ENCODE assay signal across 22 cellular contexts in the genomic region with DNA sequence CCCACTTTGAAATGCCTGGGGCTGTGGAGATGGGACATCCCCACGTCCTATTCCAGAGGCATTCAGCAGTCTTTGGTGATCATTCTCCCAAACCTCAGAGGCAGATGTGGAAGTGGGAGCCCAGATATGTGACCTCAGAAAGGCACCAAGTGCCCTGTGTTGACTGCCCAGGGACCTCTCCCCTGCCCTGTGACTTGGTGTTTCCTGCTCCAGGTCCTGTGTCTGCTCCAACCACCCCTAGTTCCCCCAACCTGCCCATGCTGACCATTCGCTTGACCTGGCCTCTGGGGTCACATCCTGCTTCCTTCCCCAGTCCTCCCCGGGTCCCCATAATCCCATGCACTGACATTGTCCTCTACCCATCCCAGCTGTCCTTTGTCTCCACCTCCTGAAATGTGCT. TPM values are rescaled to one million over a fixed set of nuclear protein-coding genes. Genes with fewer than 3 reads are reported as not detected.
DNase-seq lines count a peak whose midpoint lies in the region; ATAC-seq, FAIRE-seq and TF ChIP-seq lines count a peak whose summit lies in the region.
"Had no signal": no experiment of that assay in that cellular context is flagged by ENCODE, and none has a peak within 500 bp of the region (broad histone marks: within the 10 kb centered on the region; RNA-seq: fewer than 3 reads in every experiment).

No MANE protein-coding gene starts in this region.

- H2BK5ac ChIP-seq in H1 (ENCODE audit: low read depth, low read length): no peak overlapping the region
- H2BK5ac ChIP-seq in trophoblast cell (ENCODE audit: low read depth, low read length, poor library complexity): peak overlapping the region; percentile 70

- H3K4me1 Mint-ChIP-seq in Caco-2 (ENCODE audit: low read depth, unreplicated experiment) (peaks cover 25% of the 10 kb centered on the region), MCF 10A (ENCODE audit: insufficient read depth, unreplicated experiment) (peaks cover 5% of the 10 kb centered on the region)

- DNase-seq in Caco-2 (no peak), H7 (peak; percentile 14), H1 (ENCODE audit: low read depth in 1 of 2, low spot score in 2 of 2) (no peak), trophoblast cell (no peak), MCF 10A (ENCODE audit: unreplicated experiment) (no peak)
- DNase-seq: ACHN; C1 segment of cervical spinal cord; CD8-positive, alpha-beta memory T cell; GM23248; KG1; MV-4-11; NCI-H1417; NCI-H187 treated with DMSO at 0.1 percent for 48 hours; NCI-H345; NCI-H526; PC-9 had no signal

- intact Hi-C loops in Caco-2 (cut with micrococcal nuclease; ENCODE audit: unreplicated experiment): no loop called here
- intact Hi-C loops in MCF 10A (cut with micrococcal nuclease): loop anchor here (2.0 to 5.0 kb wide), 2 partner anchors 272 to 431 kb away; no protein-coding TSS in a partner anchor

- peaks cover 10% of the 10 kb centered on the region for H3K36me3 Mint-ChIP-seq in Caco-2 (ENCODE audit: insufficient read depth, unreplicated experiment)
- no peaks in the 10 kb centered on the region for H3K36me3 Mint-ChIP-seq in MCF 10A (ENCODE audit: insufficient read depth, unreplicated experiment)
- H3K36me3 Mint-ChIP-seq: CD8-positive, alpha-beta memory T cell had no signal

- H3K27ac ChIP-seq in H1 (ENCODE audit: low read depth, low read length): no peak overlapping the region
- no peak overlapping the region for H3K27ac ChIP-seq in trophoblast cell (ENCODE audit: low read depth, low read length)
- H3K27ac ChIP-seq: GM23248, PC-9, RWPE1, SJCRH30 had no signal

- peak overlapping the region; percentile 51 for H2BK20ac ChIP-seq in H1 (ENCODE audit: low read length)

- TF ChIP-seq RAD21 in H1 (IDR thresholded peaks at IDR 0.05 in 1 of 2, conservative IDR thresholded peaks at IDR 0.05 in 1 of 2; ENCODE audit: low read depth in 2 of 2, low read length in 2 of 2): no peak

- TF ChIP-seq EP300 in H1 (IDR thresholded peaks at IDR 0.05; ENCODE audit: borderline replicate concordance in 1 of 2, low read depth in 2 of 2, low read length in 2 of 2): no peak

- H3K36me3 ChIP-seq in Caco-2 (ENCODE audit: control insufficient read depth, insufficient read depth, low read length) (no peaks in the 10 kb centered on the region), H7 (replicated peaks; ENCODE audit: control insufficient read depth, insufficient read depth, low read length) (no peaks in the 10 kb centered on the region), H1 (ENCODE audit: control insufficient read depth in 2 of 4, insufficient read depth in 4 of 4, low read length in 3 of 4) (peaks cover 0 to 21% (median 0%) of the 10 kb centered on the region in 4 experiments; a peak in 2 of 8 replicates), trophoblast cell (ENCODE audit: control insufficient read depth in 1 of 2, insufficient read depth in 2 of 2, low read length in 2 of 2) (no peaks in the 10 kb centered on the region)
- H3K36me3 ChIP-seq: SJCRH30 had no signal

- no peak for TF ChIP-seq CTCF in Caco-2 (IDR thresholded peaks at IDR 0.05; ENCODE audit: insufficient read depth in 1 of 2, low read depth in 1 of 2, low read length in 1 of 2, severe bottlenecking in 1 of 2, unreplicated experiment in 1 of 2)
- no peak for TF ChIP-seq CTCF in H1 (IDR thresholded peaks at IDR 0.05; ENCODE audit: control extremely low read depth in 1 of 3, insufficient read depth in 1 of 3, low read depth in 1 of 3, low read length in 3 of 3)
- no peak for TF ChIP-seq CTCF in MCF 10A (IDR thresholded peaks at IDR 0.05; ENCODE audit: unreplicated experiment)

- H3K9me3 ChIP-seq in Caco-2: no peaks in the 10 kb centered on the region
- no peaks in the 10 kb centered on the region for H3K9me3 ChIP-seq in H1 (ENCODE audit: insufficient read depth in 2 of 2, low read depth in 1 of 2, low read length in 1 of 2)
- H3K9me3 ChIP-seq in trophoblast cell (ENCODE audit: insufficient read depth, low read depth, low read length): no peaks in the 10 kb centered on the region
- H3K9me3 ChIP-seq: SJCRH30 had no signal

- H2BK12ac ChIP-seq in H1 (ENCODE audit: low read depth, low read length) (peak overlapping the region; percentile 62; the same call in 1 of the 2 replicates), trophoblast cell (ENCODE audit: low read length) (peak overlapping the region; percentile 95)

- BruUV-seq in Caco-2 (replicated peaks; lab: Mats Ljungman, UMichigan) (no TSS peak), MCF 10A (replicated peaks; lab: Mats Ljungman, UMichigan) (no TSS peak)

- H3K9me3 Mint-ChIP-seq in Caco-2 (ENCODE audit: unreplicated experiment): no peaks in the 10 kb centered on the region
- no peaks in the 10 kb centered on the region for H3K9me3 Mint-ChIP-seq in MCF 10A (ENCODE audit: unreplicated experiment)
- H3K9me3 Mint-ChIP-seq: CD8-positive, alpha-beta memory T cell had no signal

- H4K8ac ChIP-seq in H1 (ENCODE audit: extremely low read depth, insufficient read depth, low read length): no peak overlapping the region
- no peak overlapping the region for H4K8ac ChIP-seq in trophoblast cell (ENCODE audit: low read depth, low read length)

- no peak overlapping the region for H3K23ac ChIP-seq in H1 (ENCODE audit: insufficient read length)
- no peak overlapping the region for H3K23ac ChIP-seq in trophoblast cell (ENCODE audit: low read length)

- no peak overlapping the region for H4K5ac ChIP-seq in H1 (ENCODE audit: insufficient read length, low read depth, low read length)

- H3K4ac ChIP-seq in H1 (replicated peaks; ENCODE audit: insufficient read length, low read depth, low read length) (no peak overlapping the region), trophoblast cell (ENCODE audit: low read depth, low read length) (no peak overlapping the region)

- TF ChIP-seq POLR2A in H1 (IDR thresholded peaks at IDR 0.05; ENCODE audit: control extremely low read depth in 1 of 2, low read depth in 2 of 2, low read length in 2 of 2): no peak

- H4K12ac ChIP-seq in trophoblast cell (ENCODE audit: low read depth, low read length): no peak overlapping the region

- 85% methylated on average over 3 of the region's 3 CpGs; no CpG with 5 or more reads in 1 of the 2 experiments for WGBS in H1 (ENCODE audit: extremely low coverage in 1 of 2, insufficient coverage in 1 of 2, insufficient read length in 1 of 2, insufficient replicate concordance in 2 of 2, low coverage in 1 of 2, low lambda C conversion rate in 2 of 2, missing lambda C conversion rate in 1 of 2), 2 experiments
- no CpG with 5 or more reads among the region's 3 CpGs for WGBS in trophoblast cell (ENCODE audit: extremely low coverage, insufficient coverage, insufficient read length)

- no peak overlapping the region; the same call in 1 of the 2 replicates for H2BK15ac ChIP-seq in H1 (ENCODE audit: low read length)

- H3K18ac ChIP-seq in H1 (ENCODE audit: extremely low read depth, low read length) (0 out of 2 replicates have a peak overlapping the region, but pooled peaks have one; percentile 24), trophoblast cell (ENCODE audit: low read length) (peak overlapping the region; percentile 38)

- H3K4me1 ChIP-seq in Caco-2: peaks cover 26% of the 10 kb centered on the region
- peaks cover 0 to 3% (median 2%) of the 10 kb centered on the region in 4 experiments; a peak in 3 of 7 replicates for H3K4me1 ChIP-seq in H1 (replicated peaks in 1 of 4; ENCODE audit: control insufficient read depth in 3 of 4, insufficient read depth in 4 of 4, low read length in 3 of 4)
- peaks cover 12 to 14% of the 10 kb centered on the region in 2 experiments for H3K4me1 ChIP-seq in trophoblast cell (ENCODE audit: control insufficient read depth in 1 of 2, insufficient read depth in 2 of 2, low read length in 2 of 2)
- H3K4me1 ChIP-seq: SJCRH30 had no signal

- H3K56ac ChIP-seq in H1 (replicated peaks; ENCODE audit: insufficient read length, low read depth, low read length): no peak overlapping the region

- H2AFZ ChIP-seq in H1 (ENCODE audit: low read length): no peak overlapping the region
- H2AFZ ChIP-seq in trophoblast cell (ENCODE audit: insufficient read depth, low read length, poor library complexity): no peak overlapping the region
- H2AFZ ChIP-seq: PC-9 had no signal

- no peak for FAIRE-seq in H1 (lab: Jason Lieb, UNC)
- FAIRE-seq: D721Med, GM12891 had no signal

- H3K79me2 ChIP-seq in H1 (ENCODE audit: control insufficient read depth in 1 of 2, insufficient read depth in 2 of 2, low read length in 2 of 2) (no peaks in the 10 kb centered on the region), trophoblast cell (ENCODE audit: control insufficient read depth, insufficient read depth, low read length, poor library complexity) (no peaks in the 10 kb centered on the region)

- no peak overlapping the region for H3K14ac ChIP-seq in H1 (ENCODE audit: insufficient read length)
- H3K14ac ChIP-seq in trophoblast cell (ENCODE audit: low read length): peak overlapping the region; percentile 57

- H3K4me2 ChIP-seq in H1 (ENCODE audit: insufficient read depth in 1 of 2, low read depth in 2 of 2, low read length in 2 of 2): no peak overlapping the region
- H3K4me2 ChIP-seq in trophoblast cell (ENCODE audit: low read length): no peak overlapping the region
- H3K4me2 ChIP-seq: PC-9 had no signal

- POLR2A ChIA-PET in Caco-2 (lab: Charles Lee) (interaction anchor here (0.6 kb wide), 1 partner anchor 27 kb away, joined by 6 read pairs; no protein-coding TSS in a partner anchor), H1 (lab: Charles Lee; ENCODE audit: partially characterized antibody) (no interaction called here), MCF 10A (lab: Yijun Ruan, JAX) (no interaction called here)

- no peaks in the 10 kb centered on the region for H4K20me1 ChIP-seq in H1 (replicated peaks in 1 of 2; ENCODE audit: control insufficient read depth in 1 of 2, insufficient read depth in 2 of 2, low read length in 2 of 2)

- no peak for ATAC-seq in GM19035 (IDR thresholded peaks at IDR 0.05; ENCODE audit: unreplicated experiment)
- no peak for ATAC-seq in HG03571 (IDR thresholded peaks at IDR 0.05; ENCODE audit: unreplicated experiment)

- H4K91ac ChIP-seq in H1 (replicated peaks; ENCODE audit: insufficient read length, low read length): peak overlapping the region; percentile 34
- H4K91ac ChIP-seq in trophoblast cell (ENCODE audit: low read depth, low read length): peak overlapping the region; percentile 91

- CTCF ChIA-PET in Caco-2 (lab: Charles Lee) (no interaction called here), H1 (lab: Charles Lee; ENCODE audit: partially characterized antibody) (interaction anchor here (0.6 to 18.5 kb wide), 25 partner anchors 10 to 271 kb away, joined by 3 to 363 read pairs (median 5); no protein-coding TSS in a partner anchor), MCF 10A (lab: Yijun Ruan, JAX) (interaction anchor here (0.5 to 3.9 kb wide), 31 partner anchors 8 to 475 kb away, joined by 3 to 41 read pairs (median 4); no protein-coding TSS in a partner anchor)

- H3K79me1 ChIP-seq in H1 (ENCODE audit: low read depth, low read length) (no peaks in the 10 kb centered on the region), trophoblast cell (ENCODE audit: low read length) (peaks cover 15% of the 10 kb centered on the region)

- no peak overlapping the region for H3K4me3 ChIP-seq in Caco-2 (ENCODE audit: low read depth, low read length)
- no peak overlapping the region for H3K4me3 ChIP-seq in H7 (ENCODE audit: insufficient read depth, low read depth, low read length)
- H3K4me3 ChIP-seq in H1 (ENCODE audit: extremely low read depth in 1 of 4, insufficient read depth in 2 of 4, low read depth in 3 of 4, low read length in 4 of 4): no peak overlapping the region
- no peak overlapping the region for H3K4me3 ChIP-seq in trophoblast cell (ENCODE audit: low read depth, low read length)
- H3K4me3 ChIP-seq: GM23248, PC-9, SJCRH30 had no signal

- H3K27me3 Mint-ChIP-seq in Caco-2 (ENCODE audit: insufficient read depth, unreplicated experiment) (no peaks in the 10 kb centered on the region), MCF 10A (ENCODE audit: insufficient read depth, unreplicated experiment) (peaks cover 9% of the 10 kb centered on the region)

- H3K27me3 ChIP-seq in Caco-2 (replicated peaks; ENCODE audit: control insufficient read depth, insufficient read depth, low read length): no peaks in the 10 kb centered on the region
- H3K27me3 ChIP-seq in H7 (ENCODE audit: control insufficient read depth, insufficient read depth, low read length): peaks cover 3% of the 10 kb centered on the region; the same call in 1 of the 2 replicates
- H3K27me3 ChIP-seq in H1 (replicated peaks in 1 of 4; ENCODE audit: control insufficient read depth in 3 of 4, extremely low read depth in 1 of 4, insufficient read depth in 3 of 4, low read length in 3 of 4): peaks cover 3 to 9% (median 7%) of the 10 kb centered on the region in 4 experiments; a peak in 6 of 7 replicates
- no peaks in the 10 kb centered on the region for H3K27me3 ChIP-seq in trophoblast cell (ENCODE audit: insufficient read depth, low read length)
- H3K27me3 ChIP-seq: SJCRH30 had no signal

- H3K27ac Mint-ChIP-seq in Caco-2 (ENCODE audit: unreplicated experiment): peak overlapping the region; percentile 21
- no peak overlapping the region for H3K27ac Mint-ChIP-seq in MCF 10A (ENCODE audit: low read depth, unreplicated experiment)
- H3K27ac Mint-ChIP-seq: CD8-positive, alpha-beta memory T cell had no signal

- H3K4me3 Mint-ChIP-seq in Caco-2 (ENCODE audit: unreplicated experiment): no peak overlapping the region
- no peak overlapping the region for H3K4me3 Mint-ChIP-seq in MCF 10A (ENCODE audit: unreplicated experiment)
- H3K4me3 Mint-ChIP-seq: CD8-positive, alpha-beta memory T cell had no signal

- no peaks in the 10 kb centered on the region for H3K23me2 ChIP-seq in H1 (ENCODE audit: low read depth, low read length)

- H2AK5ac ChIP-seq in H1 (ENCODE audit: low read depth, low read length) (0 out of 2 replicates have a peak overlapping the region, but pooled peaks have one; percentile 45), trophoblast cell (ENCODE audit: low read length) (peak overlapping the region; percentile 17)

- H2BK120ac ChIP-seq in H1 (replicated peaks; ENCODE audit: low read depth, low read length) (peak overlapping the region; percentile 68), trophoblast cell (ENCODE audit: insufficient read depth, low read length, poor library complexity) (peak overlapping the region; percentile 87)

- H3K9ac ChIP-seq in H1 (replicated peaks in 1 of 4; ENCODE audit: extremely low read depth in 1 of 4, low read depth in 3 of 4, low read length in 3 of 4) (no peak overlapping the region), trophoblast cell (ENCODE audit: low read length) (no peak overlapping the region)
- H3K9ac ChIP-seq: GM23248 had no signal

RNA-seq across cellular contexts. Expression of gene CYP26A1, which starts 7.6 kb away (rescaled TPM):
- 0.82 and 0.93 TPM in 2 replicates for total RNA-seq in Caco-2 (2022)
- total RNA-seq in H7 (2014; rRNA removed; shearing (Covaris generic)): 44.4 and 190 TPM in 2 replicates
- total RNA-seq in H1 (2021; fragmentation: NEBNext Ultra II Directional; extraction: Animal tissue kit (Norgen Biotek cat#: 25700)): 5.0 and 6.2 TPM in 2 replicates
- 9.1 and 23.2 TPM in 2 replicates for polyA plus RNA-seq in H1 (2011; rRNA removed)
- 20.6 TPM for polyA plus RNA-seq in H1 (2011; cell fraction: cytosol; rRNA removed)
- 31.1 TPM for polyA plus RNA-seq in H1 (2011; cell fraction: nucleus; rRNA removed)
- 6.0 to 7.8 TPM (median 6.8 TPM) in 4 replicates for polyA plus RNA-seq in H1 (2012, experiment 1 of 2)
- polyA plus RNA-seq in H1 (2012, experiment 2 of 2): 4.2 TPM
- 2.4 TPM for polyA plus RNA-seq in H1 (2013, experiment 1 of 2)
- polyA plus RNA-seq in H1 (2013, experiment 2 of 2): 2.5 TPM
- 3.7 and 4.8 TPM in 2 replicates for polyA minus RNA-seq in H1 (2011; rRNA and poly(A)+ RNA removed)
- polyA minus RNA-seq in H1 (2011; cell fraction: cytosol; rRNA and poly(A)+ RNA removed): 5.5 TPM
- 6.6 TPM for polyA minus RNA-seq in H1 (2011; cell fraction: nucleus; rRNA and poly(A)+ RNA removed)
- polyA plus RNA-seq in trophoblast cell (2013): 13.5 and 17.5 TPM in 2 replicates
- total RNA-seq in MCF 10A (2022): not detected in 2 replicates
- total RNA-seq: CD8-positive, alpha-beta memory T cell; GM23248; SJCRH30 had no signal
- polyA plus RNA-seq: CD8-positive, alpha-beta memory T cell; GM23248 had no signal

RNA-seq across cellular contexts. Expression of gene CYP26C1, which starts 20.7 kb away (rescaled TPM):
- 0.09 and 0.16 TPM in 2 replicates for total RNA-seq in Caco-2 (2022)
- total RNA-seq in H7 (2014; rRNA removed; shearing (Covaris generic)): 0.26 and 0.28 TPM in 2 replicates
- total RNA-seq in H1 (2021; fragmentation: NEBNext Ultra II Directional; extraction: Animal tissue kit (Norgen Biotek cat#: 25700)): 0.21 and 0.28 TPM in 2 replicates
- polyA plus RNA-seq in H1 (2011; rRNA removed): 0.12 and 0.93 TPM in 2 replicates
- polyA plus RNA-seq in H1 (2011; cell fraction: cytosol; rRNA removed): 0.79 TPM
- polyA plus RNA-seq in H1 (2011; cell fraction: nucleus; rRNA removed): 3.0 TPM
- polyA plus RNA-seq in H1 (2012, experiment 1 of 2): 0.12 to 0.21 TPM (median 0.20 TPM) in 3 of 4 replicates, not detected in the other
- polyA plus RNA-seq in H1 (2012, experiment 2 of 2): not detected
- polyA plus RNA-seq in H1 (2013, experiment 1 of 2): 0.04 TPM
- 0.06 TPM for polyA plus RNA-seq in H1 (2013, experiment 2 of 2)
- polyA minus RNA-seq in H1 (2011; rRNA and poly(A)+ RNA removed): 0.07 and 0.22 TPM in 2 replicates
- polyA minus RNA-seq in H1 (2011; cell fraction: cytosol; rRNA and poly(A)+ RNA removed): 1.1 TPM
- 2.2 TPM for polyA minus RNA-seq in H1 (2011; cell fraction: nucleus; rRNA and poly(A)+ RNA removed)
- 0.04 and 0.08 TPM in 2 replicates for polyA plus RNA-seq in trophoblast cell (2013)
- total RNA-seq in MCF 10A (2022): 0.07 and 0.14 TPM in 2 replicates
- total RNA-seq: CD8-positive, alpha-beta memory T cell; GM23248; SJCRH30 had no signal
- polyA plus RNA-seq: CD8-positive, alpha-beta memory T cell; GM23248 had no signal
